In the genomic region with DNA sequence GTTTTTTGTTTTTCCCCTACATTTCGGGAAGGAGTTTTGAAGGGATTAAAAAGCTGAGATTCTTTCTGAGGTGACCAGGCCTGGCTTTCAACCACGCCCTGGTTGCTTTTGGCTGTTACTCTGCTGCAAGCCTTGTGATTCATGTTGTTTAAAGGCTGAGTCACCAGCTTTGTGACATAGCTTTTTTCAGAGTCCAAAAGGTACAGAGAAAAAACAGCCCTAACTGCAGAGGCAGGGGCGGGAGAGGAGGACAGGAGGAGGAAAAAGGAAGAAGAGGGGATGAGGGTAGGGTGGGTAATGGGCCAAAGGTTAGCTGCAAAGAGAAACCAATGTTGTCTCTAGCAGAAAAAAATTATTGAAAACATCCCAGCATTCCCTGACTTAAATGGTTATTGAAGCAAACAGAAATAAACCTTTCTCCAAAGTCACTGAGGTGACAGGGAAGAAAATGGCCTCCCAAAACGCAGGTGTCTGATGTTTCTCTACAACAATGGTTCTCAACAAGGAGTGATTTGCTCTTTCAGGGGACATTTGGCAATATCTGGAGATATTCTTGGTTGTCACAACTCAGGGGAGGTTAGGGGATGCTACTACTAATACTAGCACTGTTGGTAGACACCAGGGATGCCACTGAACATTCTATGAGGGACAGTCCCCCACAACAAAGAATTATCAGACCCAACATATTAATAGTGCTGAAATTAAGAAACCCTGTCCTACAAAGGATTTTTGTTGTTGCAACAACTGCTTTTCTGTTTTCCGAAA, we compare ENCODE assay signal across 8 cellular contexts. TPM values are rescaled to one million over a fixed set of nuclear protein-coding genes. Genes with fewer than 3 reads are reported as not detected.
A peak's percentile ranks its signal among the peaks of the same experiment; 100 is the strongest.
DNase-seq lines count a peak whose midpoint lies in the region; ATAC-seq and TF ChIP-seq lines count a peak whose summit lies in the region.

No MANE protein-coding gene starts in this region.

- no peaks in the 10 kb centered on the region for H3K27me3 ChIP-seq in BE2C
- H3K27me3 ChIP-seq in ascending aorta = no peaks in the 10 kb centered on the region
- no peaks in the 10 kb centered on the region for H3K27me3 ChIP-seq in iPS-15b (ENCODE audit: control insufficient read depth, insufficient read depth, low read length)
- H3K27me3 ChIP-seq in skeletal muscle tissue (ENCODE audit: control insufficient read depth in 3 of 3, insufficient read depth in 3 of 3, low read length in 3 of 3) = no peaks in the 10 kb centered on the region

- no peaks in the 10 kb centered on the region for H3K9me3 ChIP-seq in BE2C
- H3K9me3 ChIP-seq in ascending aorta = peaks cover 0 to 2% of the 10 kb centered on the region in 2 donors
- no peaks in the 10 kb centered on the region for H3K9me3 ChIP-seq in iPS-15b (ENCODE audit: control insufficient read depth, insufficient read depth, low read length)
- H3K9me3 ChIP-seq in skeletal muscle tissue (ENCODE audit: control insufficient read depth in 3 of 3, low read length in 3 of 3) = no peaks in the 10 kb centered on the region

- H3K27ac ChIP-seq in ascending aorta (peak overlapping the region; percentile 99 to 100), skeletal muscle tissue (ENCODE audit: low read depth, low read length) (peak overlapping the region; percentile 100)

- peaks cover 6% of the 10 kb centered on the region for H3K36me3 ChIP-seq in BE2C
- H3K36me3 ChIP-seq in ascending aorta = peaks cover 17 to 23% of the 10 kb centered on the region in 2 donors
- H3K36me3 ChIP-seq in iPS-15b (ENCODE audit: control insufficient read depth, insufficient read depth, low read length) = peaks cover 15% of the 10 kb centered on the region
- H3K36me3 ChIP-seq in skeletal muscle tissue (ENCODE audit: control insufficient read depth in 3 of 3, insufficient read depth in 3 of 3, low read length in 3 of 3) = peaks cover 12 to 17% (median 17%) of the 10 kb centered on the region in 3 donors

- intact Hi-C loops in ascending aorta (cut with DNase I) = loop anchor here (1.0 to 5.0 kb wide), 3 partner anchors 11 to 71 kb away; a partner anchor contains a TSS

- DNase-seq in BE2C (no peak), LHCN-M2 (ENCODE audit: low read depth) (peak; percentile 94), ascending aorta (ENCODE audit: low spot score in 2 of 2) (peak; percentile 47 to 92), HuH-7 (ENCODE audit: low spot score) (no peak)

- H3K4me3 ChIP-seq in BE2C (ENCODE audit: low read depth, low read length) (peak overlapping the region; percentile 97), ascending aorta (peak overlapping the region; percentile 45 to 72), iPS-15b (ENCODE audit: low read depth, low read length) (peak overlapping the region; percentile 59), skeletal muscle tissue (ENCODE audit: low read length in 3 of 3) (peak overlapping the region; percentile 89 to 99 (median 93))

- no peak for ATAC-seq in GM21529 (IDR thresholded peaks at IDR 0.05; ENCODE audit: unreplicated experiment)
- ATAC-seq in GM19035 (IDR thresholded peaks at IDR 0.05; ENCODE audit: unreplicated experiment) = no peak

- TF ChIP-seq CTCF in BE2C (IDR thresholded peaks at IDR 0.05; ENCODE audit: low read depth, low read length) = no peak
- TF ChIP-seq CTCF in ascending aorta (IDR thresholded peaks at IDR 0.05) = peak in 1 of 3 experiments; percentile 7

- H3K9ac ChIP-seq in iPS-15b (ENCODE audit: low read depth, low read length) (peak overlapping the region; percentile 47), skeletal muscle tissue (ENCODE audit: low read depth in 1 of 3, low read length in 3 of 3) (peak overlapping the region; percentile 98 to 100 (median 99))

- peaks cover 17% of the 10 kb centered on the region for H3K4me1 ChIP-seq in BE2C
- peaks cover 5 to 37% of the 10 kb centered on the region in 2 donors for H3K4me1 ChIP-seq in ascending aorta
- peaks cover 39% of the 10 kb centered on the region for H3K4me1 ChIP-seq in iPS-15b (ENCODE audit: control insufficient read depth, insufficient read depth, low read length)
- H3K4me1 ChIP-seq in skeletal muscle tissue (ENCODE audit: control insufficient read depth in 3 of 3, insufficient read depth in 3 of 3, low read length in 3 of 3) = peaks cover 40 to 60% (median 48%) of the 10 kb centered on the region in 3 donors

RNA-seq across cellular contexts. Expression of a gene that starts 2.1 kb away (rescaled TPM):
- polyA plus RNA-seq in BE2C (2012; ENCODE audit: insufficient read depth, insufficient read length, low read depth) = 1,839 TPM
- total RNA-seq in LHCN-M2 (2014; rRNA removed) (1,439 and 1,479 TPM in 2 replicates), ascending aorta (1,347 TPM), skeletal muscle tissue (1,198 TPM)
- 1,556 TPM for polyA plus RNA-seq in LHCN-M2 (2012)

RNA-seq across cellular contexts. Expression of a gene that starts 52.9 kb away (rescaled TPM):
- polyA plus RNA-seq in BE2C (2012; ENCODE audit: insufficient read depth, insufficient read length, low read depth) = 107 TPM
- 3.3 and 7.3 TPM in 2 replicates for total RNA-seq in LHCN-M2 (2014; rRNA removed)
- 6.8 TPM for polyA plus RNA-seq in LHCN-M2 (2012)
- total RNA-seq in ascending aorta = 81.1 TPM
- 5.2 TPM for total RNA-seq in skeletal muscle tissue

Comparison
In these comparisons a context has a peak if more than half of its experiments do, and no peak if none do; other contexts are left out.
1. DNase-seq: peak in LHCN-M2 (single experiment) and ascending aorta (2 of 2); none in BE2C (single experiment) and HuH-7 (single experiment).
2. Peak in every context shown above with its lines, with median percentiles within 50 percentile points of each other: H3K4me3 ChIP-seq.